In the genomic region with DNA sequence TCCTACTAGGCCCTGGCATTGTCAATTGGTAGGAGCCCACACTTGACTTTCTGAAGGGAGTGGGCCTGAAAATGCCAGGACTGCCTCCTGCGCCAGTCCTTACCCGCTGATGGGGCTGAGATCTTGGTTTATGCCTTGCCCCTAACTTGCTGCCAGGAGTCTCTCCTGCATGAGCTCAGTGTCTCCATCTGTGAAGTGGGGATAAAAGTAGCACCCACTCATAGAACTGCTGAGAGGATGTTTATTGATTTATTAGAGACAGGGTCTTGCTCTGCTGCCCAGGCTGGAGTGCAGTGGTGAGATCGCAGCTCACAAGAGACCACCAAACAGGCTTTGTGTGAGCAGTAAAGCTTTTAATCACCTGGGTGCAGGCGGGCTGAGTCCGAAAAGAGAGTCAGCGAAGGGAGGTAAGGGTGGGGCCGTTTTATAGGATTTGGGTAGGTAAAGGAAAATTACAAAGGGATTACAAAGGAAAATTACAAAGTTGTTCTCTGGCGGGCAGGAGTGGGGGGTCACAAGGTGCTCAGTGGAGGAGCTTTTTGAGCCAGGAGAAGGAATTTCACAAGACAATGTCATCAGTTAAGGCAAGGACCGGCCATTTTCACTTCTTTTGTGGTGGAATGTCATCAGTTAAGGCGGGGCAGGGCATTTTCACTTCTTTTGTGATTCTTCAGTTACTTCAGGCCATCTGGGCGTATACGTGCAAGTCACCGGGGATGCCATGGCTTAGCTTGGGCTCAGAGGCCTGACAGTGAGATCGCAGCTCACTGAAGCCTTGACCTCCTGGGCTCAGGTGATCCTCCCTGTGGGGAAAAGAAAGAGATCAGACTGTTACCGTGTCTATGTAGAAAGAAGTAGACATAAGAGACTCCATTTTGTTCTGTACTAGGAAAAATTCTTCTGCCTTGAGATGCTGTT, we compare ENCODE assay signal across 6 cellular contexts.
A peak's percentile ranks its signal among the peaks of the same experiment; 100 is the strongest.
DNase-seq lines count a peak whose midpoint lies in the region; ATAC-seq and TF ChIP-seq lines count a peak whose summit lies in the region.
"Not testable (repeated sequence)": the region's sequence is repeated elsewhere in the genome, so short reads cannot be mapped to it uniquely, and the experiment has no call there.

No MANE protein-coding gene starts in this region.

- H3K27ac Mint-ChIP-seq in H9 (peak overlapping the region; percentile 97 to 98 (median 98)), WTC11 (peak overlapping the region; percentile 98)

- H3K56ac ChIP-seq in H9 (ENCODE audit: insufficient read length, low read depth, low read length), result not testable (repeated sequence)

- H3K27me3 Mint-ChIP-seq in H9 (ENCODE audit: low read depth), result not testable (repeated sequence)
- H3K27me3 Mint-ChIP-seq in WTC11 (ENCODE audit: low read depth), result peaks cover 11% of the 10 kb centered on the region

- H4K91ac ChIP-seq in H9 (ENCODE audit: insufficient read length, low read depth, low read length), result not testable (repeated sequence)
- H4K91ac ChIP-seq in trophoblast cell (ENCODE audit: low read depth, low read length), result peak overlapping the region; percentile 71

- H4K20me1 ChIP-seq in H9 (ENCODE audit: control insufficient read depth, insufficient read depth, insufficient read length); hepatocyte (ENCODE audit: insufficient read depth, poor library complexity, severe bottlenecking): not testable (repeated sequence)

- H3K14ac ChIP-seq in H9 (ENCODE audit: insufficient read depth, low read length) (peak overlapping the region; percentile 1; the same call in 1 of the 2 replicates), trophoblast cell (ENCODE audit: low read length) (peak overlapping the region; percentile 2)

- not testable (repeated sequence) for H2AFZ ChIP-seq in H9 (ENCODE audit: low read length); hepatocyte; trophoblast cell (ENCODE audit: insufficient read depth, low read length, poor library complexity)

- H3K4me3 Mint-ChIP-seq in H9, result peak overlapping the region; percentile 4 to 48; a peak in 3 of 5 replicates
- not testable (repeated sequence) for H3K4me3 Mint-ChIP-seq in WTC11

- not testable (repeated sequence) for H3K9me3 ChIP-seq in H9 (ENCODE audit: control insufficient read depth, low read depth, low read length); hepatocyte (ENCODE audit: low read depth); trophoblast cell (ENCODE audit: insufficient read depth, low read depth, low read length)

- H3K18ac ChIP-seq in H9 (ENCODE audit: insufficient read length, low read depth, low read length) (peak overlapping the region; percentile 32), trophoblast cell (ENCODE audit: low read length) (peak overlapping the region; percentile 33)

- not testable (repeated sequence) for H3K9me2 ChIP-seq in hepatocyte (replicated peaks; ENCODE audit: insufficient read depth)

- peak; percentile 87 for DNase-seq in H9
- DNase-seq in MV-4-11 (lab: John Stamatoyannopoulos, UW), result peak; percentile 17
- DNase-seq in WTC11 (ENCODE audit: low spot score), result peak; percentile 53
- not testable (repeated sequence) for DNase-seq in hepatocyte (ENCODE audit: low spot score)
- DNase-seq in islet precursor cell, result peak; percentile 58
- peak in 1 of 2 donors; percentile 26 for DNase-seq in trophoblast cell

- not testable (repeated sequence) for H3T11ph ChIP-seq in H9 (ENCODE audit: low read length)

- H2BK120ac ChIP-seq in H9 (ENCODE audit: low read depth, low read length, poor library complexity, severe bottlenecking), result not testable (repeated sequence)
- peak overlapping the region; percentile 52 for H2BK120ac ChIP-seq in trophoblast cell (ENCODE audit: insufficient read depth, low read length, poor library complexity)

- H3K9ac ChIP-seq in H9 (ENCODE audit: extremely low read depth, insufficient read length, low read length); trophoblast cell (ENCODE audit: low read length): not testable (repeated sequence)

- peak; percentile 69 for ATAC-seq in WTC11

- H3K23me2 ChIP-seq in H9 (ENCODE audit: insufficient read length, low read depth, low read length, poor library complexity, severe bottlenecking), result not testable (repeated sequence)

- TF ChIP-seq CTCF in H9 (conservative IDR thresholded peaks at IDR 0.05); WTC11 (IDR thresholded peaks at IDR 0.05); hepatocyte (IDR thresholded peaks at IDR 0.05; ENCODE audit: poor library complexity): not testable (repeated sequence)

- H3K4ac ChIP-seq in H9 (ENCODE audit: low read depth, low read length), result peak overlapping the region; percentile 55; the same call in 1 of the 2 replicates
- not testable (repeated sequence) for H3K4ac ChIP-seq in trophoblast cell (ENCODE audit: low read depth, low read length)

- not testable (repeated sequence) for H3K79me1 ChIP-seq in H9 (ENCODE audit: insufficient read depth, low read depth, low read length, poor library complexity, severe bottlenecking); trophoblast cell (ENCODE audit: low read length)

- H3K4me1 Mint-ChIP-seq in H9, result peaks cover 44 to 45% of the 10 kb centered on the region in 2 experiments
- H3K4me1 Mint-ChIP-seq in WTC11, result peaks cover 72% of the 10 kb centered on the region

- not testable (repeated sequence) for H3K27me3 ChIP-seq in H9 (ENCODE audit: insufficient read depth, low read length); hepatocyte; trophoblast cell (ENCODE audit: insufficient read depth, low read length)

- POLR2A ChIA-PET in WTC11 (lab: Charles Lee), result interaction anchor here (0.6 to 1.3 kb wide), 2 partner anchors 130 to 262 kb away, joined by 3 to 4 read pairs; partner anchors contain the start of gene SLC6A6

- H3K79me2 ChIP-seq in H9 (ENCODE audit: insufficient read depth, low read length); hepatocyte; trophoblast cell (ENCODE audit: control insufficient read depth, insufficient read depth, low read length, poor library complexity): not testable (repeated sequence)

- not testable (repeated sequence) for H3K4me2 ChIP-seq in H9 (ENCODE audit: insufficient read depth, insufficient read length, low read length); hepatocyte; trophoblast cell (ENCODE audit: low read length)

- not testable (repeated sequence) for H3K9me3 Mint-ChIP-seq in H9
- peaks cover 10% of the 10 kb centered on the region for H3K9me3 Mint-ChIP-seq in WTC11

- not testable (repeated sequence) for H3K36me3 ChIP-seq in hepatocyte (replicated peaks; ENCODE audit: insufficient read depth, low read depth); trophoblast cell (ENCODE audit: control insufficient read depth in 1 of 2, insufficient read depth in 2 of 2, low read length in 2 of 2)

- not testable (repeated sequence) for H3K4me1 ChIP-seq in H9 (ENCODE audit: insufficient read depth, low read length); trophoblast cell (ENCODE audit: control insufficient read depth in 1 of 2, insufficient read depth in 2 of 2, low read length in 2 of 2)
- peaks cover 12% of the 10 kb centered on the region for H3K4me1 ChIP-seq in hepatocyte (ENCODE audit: insufficient read depth)

- H4K12ac ChIP-seq in trophoblast cell (ENCODE audit: low read depth, low read length), result not testable (repeated sequence)

- not testable (repeated sequence) for H2AK5ac ChIP-seq in H9 (ENCODE audit: insufficient read length, low read length)
- peak overlapping the region; percentile 55 for H2AK5ac ChIP-seq in trophoblast cell (ENCODE audit: low read length)

- not testable (repeated sequence) for H2BK15ac ChIP-seq in H9 (ENCODE audit: low read depth, low read length)

- not testable (repeated sequence) for H2BK20ac ChIP-seq in H9 (ENCODE audit: low read depth, low read length, poor library complexity, severe bottlenecking)

- not testable (repeated sequence) for H4K8ac ChIP-seq in H9 (replicated peaks; ENCODE audit: insufficient read length, low read depth, low read length)
- peak overlapping the region; percentile 9 for H4K8ac ChIP-seq in trophoblast cell (ENCODE audit: low read depth, low read length)

- not testable (repeated sequence) for H2BK5ac ChIP-seq in H9 (ENCODE audit: insufficient read length, low read length)
- peak overlapping the region; percentile 6 for H2BK5ac ChIP-seq in trophoblast cell (ENCODE audit: low read depth, low read length, poor library complexity)

- not testable (repeated sequence) for H3K36me3 Mint-ChIP-seq in H9 (ENCODE audit: insufficient read depth in 1 of 3, low read depth in 3 of 3); WTC11

- H2BK12ac ChIP-seq in H9 (ENCODE audit: insufficient read length, low read depth, low read length) (peak overlapping the region; percentile 39), trophoblast cell (ENCODE audit: low read length) (peak overlapping the region; percentile 8)

- peak overlapping the region; percentile 63 for H3K27ac ChIP-seq in H9 (ENCODE audit: insufficient read length, low read depth, low read length)
- H3K27ac ChIP-seq in hepatocyte, result peak overlapping the region; percentile 38
- H3K27ac ChIP-seq in trophoblast cell (ENCODE audit: low read depth, low read length), result peak overlapping the region; percentile 33

- H3K4me3 ChIP-seq in hepatocyte; trophoblast cell (ENCODE audit: low read depth, low read length): not testable (repeated sequence)

- not testable (repeated sequence) for H3K23ac ChIP-seq in H9 (ENCODE audit: insufficient read length, low read depth, low read length); trophoblast cell (ENCODE audit: low read length)

- CTCF ChIA-PET in WTC11 (lab: Charles Lee), result interaction anchor here (1.0 to 1.4 kb wide), 5 partner anchors 11 to 161 kb away, joined by 3 to 4 read pairs (median 3); partner anchors contain the start of gene SLC6A6

- not testable (repeated sequence) for H4K5ac ChIP-seq in H9 (ENCODE audit: insufficient read length, low read depth, low read length)

- WGBS in H9 (ENCODE audit: extremely low coverage, insufficient read length, low lambda C conversion rate), result no CpG with 5 or more reads among the region's 15 CpGs
- WGBS in hepatocyte (ENCODE audit: low lambda C conversion rate, missing lambda C conversion rate), result 78% methylated on average over 15 of the region's 15 CpGs
- WGBS in trophoblast cell (ENCODE audit: extremely low coverage, insufficient coverage, insufficient read length), result no CpG with 5 or more reads among the region's 15 CpGs
